Comparison of ENCODE assay signal across 18 cellular contexts in the genomic region with DNA sequence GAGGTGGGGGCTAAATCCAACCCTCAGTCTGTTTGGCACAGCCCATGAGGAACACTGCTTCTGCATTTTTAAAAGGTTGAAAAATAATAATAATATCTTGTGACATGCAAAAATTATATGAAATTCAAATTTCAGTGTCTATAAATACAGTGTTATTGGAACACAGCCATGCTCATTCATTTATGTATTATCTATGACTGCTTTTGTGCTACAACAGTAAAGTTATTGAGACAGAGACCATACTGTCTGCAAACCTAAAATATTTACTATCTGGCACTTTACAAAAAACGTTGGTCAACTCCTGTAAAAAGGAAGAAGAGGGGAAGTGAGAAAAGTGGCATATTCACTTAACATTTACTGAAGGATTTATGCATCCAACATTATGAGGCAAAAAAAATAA.
"Had no signal": no experiment of that assay in that cellular context is flagged by ENCODE, and none has a peak within 500 bp of the region (broad histone marks: within the 10 kb centered on the region; RNA-seq: fewer than 3 reads in every experiment).

No MANE protein-coding gene starts in this region.

- H3K27ac ChIP-seq: suprapubic skin, transverse colon, vagina had no signal

- H3K4me3 Mint-ChIP-seq: activated CD4-positive, alpha-beta T cell treated with anti-CD3 and anti-CD28 coated beads, Interleukin-2, amount 10 ng/mL, durations not matched to agents 24 days and 14 days; activated CD8-positive, alpha-beta T cell treated with anti-CD3 and anti-CD28 coated beads, Interleukin-2, amount 10 ng/mL, durations not matched to agents 7 days and 5 days; activated naive CD4-positive, alpha-beta T cell treated with anti-CD3 and anti-CD28 coated beads, Interleukin-2, amount 10 ng/mL, durations not matched to agents 7 days and 5 days; activated T-cell treated with anti-CD3 and anti-CD28 coated beads, Interleukin-2, amount 50 U/mL, for 24 hours; nephron progenitor cell; stimulated activated naive CD8-positive, alpha-beta T cell treated with anti-CD3 and anti-CD28 coated beads, Interleukin-15, amount 100 ng/mL, for 72 hours had no signal

- H3K27me3 Mint-ChIP-seq: activated T-cell treated with anti-CD3 and anti-CD28 coated beads, Interleukin-2, amount 50 U/mL, for 24 hours; stimulated activated naive CD8-positive, alpha-beta T cell treated with anti-CD3 and anti-CD28 coated beads, Interleukin-15, amount 100 ng/mL, for 72 hours had no signal

- DNase-seq: activated CD4-positive, alpha-beta T cell treated with anti-CD3 and anti-CD28 coated beads, Interleukin-2, amount 10 ng/mL, durations not matched to agents 24 days and 14 days; activated CD8-positive, alpha-beta T cell treated with anti-CD3 and anti-CD28 coated beads, Interleukin-2, amount 10 ng/mL, durations not matched to agents 7 days and 5 days; activated effector memory CD4-positive, alpha-beta T cell treated with Interleukin-2 at 50 U/mL for 16 hours; activated naive CD4-positive, alpha-beta T cell treated with anti-CD3 and anti-CD28 coated beads, Interleukin-2, amount 10 ng/mL, durations not matched to agents 7 days and 5 days; activated T-cell treated with anti-CD3 and anti-CD28 coated beads, Interleukin-2, amount 50 U/mL, for 24 hours; aorta; cortex of kidney; effector CD4-positive, alpha-beta T cell; mesendoderm; nephron progenitor cell; occipital lobe; stimulated activated CD4-positive, alpha-beta T cell treated with anti-CD3 and anti-CD28 coated beads, Interleukin-12 subunit alpha, Interleukin-12 subunit beta, amount 100 ng/mL, for 4 hours; stimulated activated naive CD8-positive, alpha-beta T cell treated with anti-CD3 and anti-CD28 coated beads, Interleukin-15, amount 100 ng/mL, for 72 hours; T1000; transverse colon had no signal

- H3K27ac Mint-ChIP-seq: activated CD4-positive, alpha-beta T cell treated with anti-CD3 and anti-CD28 coated beads, Interleukin-2, amount 10 ng/mL, durations not matched to agents 24 days and 14 days; activated CD8-positive, alpha-beta T cell treated with anti-CD3 and anti-CD28 coated beads, Interleukin-2, amount 10 ng/mL, durations not matched to agents 7 days and 5 days; activated naive CD4-positive, alpha-beta T cell treated with anti-CD3 and anti-CD28 coated beads, Interleukin-2, amount 10 ng/mL, durations not matched to agents 7 days and 5 days; activated T-cell treated with anti-CD3 and anti-CD28 coated beads, Interleukin-2, amount 50 U/mL, for 24 hours; nephron progenitor cell; stimulated activated naive CD8-positive, alpha-beta T cell treated with anti-CD3 and anti-CD28 coated beads, Interleukin-15, amount 100 ng/mL, for 72 hours had no signal

- H3K27me3 ChIP-seq: suprapubic skin, transverse colon, vagina had no signal

- H3K9me3 ChIP-seq: suprapubic skin, transverse colon, vagina had no signal

- ATAC-seq: activated CD8-positive, alpha-beta T cell treated with anti-CD3 and anti-CD28 coated beads, Interleukin-2, amount 10 ng/mL, durations not matched to agents 7 days and 5 days; esophagus mucosa; stimulated activated naive CD8-positive, alpha-beta T cell treated with anti-CD3 and anti-CD28 coated beads, Interleukin-15, amount 100 ng/mL, for 72 hours had no signal

- H3K9me3 Mint-ChIP-seq: activated CD4-positive, alpha-beta T cell treated with anti-CD3 and anti-CD28 coated beads, Interleukin-2, amount 10 ng/mL, durations not matched to agents 24 days and 14 days; activated naive CD4-positive, alpha-beta T cell treated with anti-CD3 and anti-CD28 coated beads, Interleukin-2, amount 10 ng/mL, durations not matched to agents 7 days and 5 days; activated T-cell treated with anti-CD3 and anti-CD28 coated beads, Interleukin-2, amount 50 U/mL, for 24 hours had no signal

- H3K36me3 ChIP-seq: suprapubic skin, transverse colon, vagina had no signal

- H3K4me1 ChIP-seq: vagina had no signal

- H3K4me3 ChIP-seq: suprapubic skin, transverse colon, vagina had no signal
